ENCODE assay signal across 17 cellular contexts in the genomic region with DNA sequence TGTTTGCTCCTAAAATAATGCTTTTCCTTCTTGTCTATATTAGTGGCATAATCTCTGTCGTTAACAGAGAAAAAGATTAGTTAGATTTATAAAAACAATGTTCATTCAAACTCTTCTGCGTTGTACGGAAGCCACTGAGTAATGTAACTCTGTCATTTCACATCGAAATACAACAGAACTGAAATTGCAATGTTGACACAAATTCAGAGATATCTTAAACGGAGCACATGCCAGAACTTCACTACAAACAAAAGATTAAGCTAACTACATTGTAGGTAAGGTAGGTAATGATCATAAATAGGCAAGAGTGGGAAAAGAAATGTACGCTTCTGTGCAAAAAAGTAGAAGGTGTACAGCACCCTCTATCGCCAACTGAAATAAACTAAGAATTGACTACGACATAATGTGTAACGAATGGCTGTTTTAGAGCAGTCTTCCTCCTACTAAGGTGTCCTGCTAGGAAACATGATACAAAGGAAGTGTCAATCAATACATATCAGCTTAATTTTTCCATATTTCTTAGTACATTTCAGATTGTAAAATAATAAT. TPM values are rescaled to one million over a fixed set of nuclear protein-coding genes. Genes with fewer than 3 reads are reported as not detected.
DNase-seq lines count a peak whose midpoint lies in the region; ATAC-seq and TF ChIP-seq lines count a peak whose summit lies in the region.
"Had no signal": no experiment of that assay in that cellular context is flagged by ENCODE, and none has a peak within 500 bp of the region (broad histone marks: within the 10 kb centered on the region; RNA-seq: fewer than 3 reads in every experiment).

No MANE protein-coding gene starts in this region.

- POLR2A ChIA-PET in T-cell (lab: Charles Lee) = no interaction called here

- H3K36me3 Mint-ChIP-seq in T-cell = peaks cover 26% of the 10 kb centered on the region

- no peak overlapping the region for H3K4me3 ChIP-seq in OCI-LY1 (ENCODE audit: low read depth, low read length, poor library complexity, severe bottlenecking)
- H3K4me3 ChIP-seq in choroid plexus epithelial cell (ENCODE audit: low read depth, low read length) = no peak overlapping the region
- H3K4me3 ChIP-seq in retinal pigment epithelial cell (ENCODE audit: low read length) = no peak overlapping the region
- H3K4me3 ChIP-seq: esophagus squamous epithelium, SK-N-MC, skin epidermis, stomach had no signal

- no peak overlapping the region for H3K9ac ChIP-seq in OCI-LY1 (ENCODE audit: low read length)

- no peaks in the 10 kb centered on the region for H4K20me1 ChIP-seq in OCI-LY1 (ENCODE audit: insufficient read depth, low read length)

- H3K27ac Mint-ChIP-seq in T-cell = no peak overlapping the region
- H3K27ac Mint-ChIP-seq: activated naive CD4-positive, alpha-beta T cell treated with anti-CD3 and anti-CD28 coated beads, Interleukin-2, amount 50 U/mL, for 72 hours; CD8-positive, alpha-beta memory T cell; memory B cell had no signal

- H3K9me3 Mint-ChIP-seq in T-cell = no peaks in the 10 kb centered on the region
- H3K9me3 Mint-ChIP-seq: activated naive CD4-positive, alpha-beta T cell treated with anti-CD3 and anti-CD28 coated beads, Interleukin-2, amount 50 U/mL, for 72 hours; CD8-positive, alpha-beta memory T cell; memory B cell had no signal

- no peaks in the 10 kb centered on the region for H3K27me3 ChIP-seq in OCI-LY1 (ENCODE audit: insufficient read depth, low read length)
- H3K27me3 ChIP-seq: esophagus squamous epithelium, neutrophil, stomach had no signal

- H3K27ac ChIP-seq in OCI-LY1 (ENCODE audit: low read depth, low read length, poor library complexity, severe bottlenecking) = no peak overlapping the region
- H3K27ac ChIP-seq: esophagus squamous epithelium, neutrophil, SK-N-MC, skin epidermis, stomach had no signal

- peak; percentile 65 for DNase-seq in NCI-H510A treated with DMSO at 0.1 percent for 48 hours (lab: John Stamatoyannopoulos, UW)
- no peak for DNase-seq in NCI-H510A (lab: John Stamatoyannopoulos, UW)
- peak; percentile 62 for DNase-seq in choroid plexus epithelial cell (ENCODE audit: low read depth)
- DNase-seq in retinal pigment epithelial cell (ENCODE audit: low read depth) = no peak
- no peak for DNase-seq in NCI-H2081 (lab: John Stamatoyannopoulos, UW)
- no peak for DNase-seq in activated CD4-positive, alpha-beta T cell treated with anti-CD3 and anti-CD28 coated beads for 1 hour
- no peak for DNase-seq in T-cell
- DNase-seq: CD8-positive, alpha-beta memory T cell; esophagus squamous epithelium; NCI-H1930; stomach had no signal

- H3K27me3 Mint-ChIP-seq in T-cell = no peaks in the 10 kb centered on the region
- H3K27me3 Mint-ChIP-seq: CD8-positive, alpha-beta memory T cell; memory B cell had no signal

- no peak overlapping the region for H2AFZ ChIP-seq in OCI-LY1 (ENCODE audit: low read length)

- no peaks in the 10 kb centered on the region for H3F3A ChIP-seq in OCI-LY1 (ENCODE audit: insufficient read depth, low read length)

- H3K36me3 ChIP-seq in OCI-LY1 (ENCODE audit: insufficient read depth, low read length) = no peaks in the 10 kb centered on the region
- H3K36me3 ChIP-seq: neutrophil had no signal

- H3K4me2 ChIP-seq in OCI-LY1 (ENCODE audit: low read length) = no peak overlapping the region

- TF ChIP-seq CTCF in OCI-LY1 (IDR thresholded peaks at IDR 0.05; ENCODE audit: low read length) = peak; percentile 21; the same call in 1 of the 2 replicates
- peak; percentile 45 for TF ChIP-seq CTCF in choroid plexus epithelial cell (conservative IDR thresholded peaks at IDR 0.05; ENCODE audit: low read depth, low read length)
- TF ChIP-seq CTCF in retinal pigment epithelial cell (conservative IDR thresholded peaks at IDR 0.05; ENCODE audit: low read depth, low read length) = peak; percentile 22

- no peak overlapping the region for H3K4me3 Mint-ChIP-seq in T-cell
- H3K4me3 Mint-ChIP-seq: CD8-positive, alpha-beta memory T cell; memory B cell had no signal

- H3K9me2 ChIP-seq in OCI-LY1 (ENCODE audit: low read depth, low read length) = no peaks in the 10 kb centered on the region

- no peaks in the 10 kb centered on the region for H3K9me3 ChIP-seq in OCI-LY1 (ENCODE audit: low read length)
- H3K9me3 ChIP-seq: esophagus squamous epithelium, neutrophil, stomach had no signal

- no peaks in the 10 kb centered on the region for H3K4me1 ChIP-seq in OCI-LY1 (ENCODE audit: insufficient read depth, low read length, severe bottlenecking)

- H3K4me1 Mint-ChIP-seq in T-cell = no peaks in the 10 kb centered on the region
- H3K4me1 Mint-ChIP-seq: CD8-positive, alpha-beta memory T cell; memory B cell had no signal

- CTCF ChIA-PET in T-cell (lab: Charles Lee) = interaction anchor here in 1 of 2 donors (0.7 kb wide), 1 partner anchor 540 kb away, joined by 3 read pairs; no protein-coding TSS in a partner anchor

- H3K79me2 ChIP-seq in OCI-LY1 (ENCODE audit: insufficient read depth, low read length) = no peaks in the 10 kb centered on the region

- ATAC-seq in T-cell (replicated peaks in 1 of 4) = no peak
- ATAC-seq: activated naive CD4-positive, alpha-beta T cell treated with anti-CD3 and anti-CD28 coated beads, Interleukin-2, amount 50 U/mL, for 72 hours had no signal

RNA-seq across cellular contexts. Expression of a gene that starts 56.6 kb away (rescaled TPM):
- 10 to 100 TPM; 47.2 to 91.7 (median 68.6) TPM for total RNA-seq in T-cell

Comparison
In these comparisons a context has a peak if more than half of its experiments do, and no peak if none do; other contexts are left out.
1. DNase-seq: peak in NCI-H510A treated with DMSO at 0.1 percent for 48 hours (single experiment) and choroid plexus epithelial cell (single experiment); none in NCI-H510A (single experiment), retinal pigment epithelial cell (single experiment), NCI-H2081 (0 of 2), activated CD4-positive, alpha-beta T cell treated with anti-CD3 and anti-CD28 coated beads for 1 hour (single experiment) and T-cell (0 of 34).
2. Peak in every context shown above with its lines, with median percentiles within 50 percentile points of each other: CTCF ChIP-seq.